Comparison of ENCODE assay signal across 9 cellular contexts in the genomic region with DNA sequence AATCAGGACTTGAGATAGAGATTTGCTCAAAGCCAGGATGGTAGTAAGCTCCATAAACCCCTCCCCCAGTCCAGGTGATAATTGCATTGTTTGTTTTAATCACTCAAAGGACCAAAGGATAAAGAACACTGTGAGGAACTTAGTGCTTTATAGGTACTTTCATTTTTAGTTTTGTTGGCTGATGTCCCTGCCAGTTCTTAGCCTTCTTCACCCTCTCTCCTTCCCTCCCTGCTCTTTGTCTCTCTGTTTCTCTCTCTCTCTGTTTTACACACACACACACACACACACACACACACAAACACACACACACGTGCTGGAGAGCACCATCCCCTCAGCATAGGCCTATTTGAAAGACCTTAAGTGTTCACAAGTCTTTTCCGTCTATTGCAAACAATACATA. TPM values are rescaled to one million over a fixed set of nuclear protein-coding genes. Genes with fewer than 3 reads are reported as not detected.
A peak's percentile ranks its signal among the peaks of the same experiment; 100 is the strongest.
DNase-seq lines count a peak whose midpoint lies in the region; ATAC-seq and TF ChIP-seq lines count a peak whose summit lies in the region.
"Had no signal": no experiment of that assay in that cellular context is flagged by ENCODE, and none has a peak within 500 bp of the region (broad histone marks: within the 10 kb centered on the region; RNA-seq: fewer than 3 reads in every experiment).

No MANE protein-coding gene starts in this region.

- H3K27ac ChIP-seq in HL-60 (replicated peaks) (peak overlapping the region; percentile 85), osteoblast (ENCODE audit: low read depth, low read length) (no peak overlapping the region)

- peak overlapping the region; percentile 53 for H3K27ac Mint-ChIP-seq in T-helper 1 cell treated with Interleukin-12 subunit alpha and Interleukin-12 subunit beta and Interleukin-4 antibody, amounts not matched to agents 30 μg/mL and 1 μg/mL, for 36 hours
- H3K27ac Mint-ChIP-seq in brain = peak overlapping the region; percentile 11 to 80 (median 55)

- no peak for DNase-seq in T-helper 1 cell
- no peak for DNase-seq in HL-60 (ENCODE audit: low read depth in 1 of 2, low spot score in 1 of 2)
- DNase-seq in osteoblast (ENCODE audit: insufficient read length, low spot score, missing footprints) = no peak
- no peak for DNase-seq in head of caudate nucleus
- no peak for DNase-seq in NCI-H446 treated with DMSO at 0.1 percent for 48 hours (lab: John Stamatoyannopoulos, UW)

- H3K36me3 Mint-ChIP-seq in T-helper 1 cell treated with Interleukin-12 subunit alpha and Interleukin-12 subunit beta and Interleukin-4 antibody, amounts not matched to agents 30 μg/mL and 1 μg/mL, for 36 hours (ENCODE audit: low read depth) = peaks cover 14% of the 10 kb centered on the region
- H3K36me3 Mint-ChIP-seq in brain = peaks cover 9% of the 10 kb centered on the region

- H3K4me3 Mint-ChIP-seq in T-helper 1 cell treated with Interleukin-12 subunit alpha and Interleukin-12 subunit beta and Interleukin-4 antibody, amounts not matched to agents 30 μg/mL and 1 μg/mL, for 36 hours = peak overlapping the region; percentile 78
- H3K4me3 Mint-ChIP-seq in brain = peak overlapping the region in 4 of 5 experiments; percentile 61 to 89 (median 74)

- H3K79me2 ChIP-seq in osteoblast (ENCODE audit: insufficient read depth, low read length) = peaks cover 22% of the 10 kb centered on the region

- H4K20me1 ChIP-seq in osteoblast (ENCODE audit: insufficient read depth, low read length) = no peaks in the 10 kb centered on the region

- intact Hi-C loops in head of caudate nucleus (cut with DNase I) = no loop called here

- H3K36me3 ChIP-seq in osteoblast (ENCODE audit: insufficient read depth, low read length) = no peaks in the 10 kb centered on the region
- H3K36me3 ChIP-seq: HAP-1 had no signal

- H3K9me3 ChIP-seq in osteoblast (ENCODE audit: low read depth, low read length) = no peaks in the 10 kb centered on the region
- H3K9me3 ChIP-seq: HAP-1 had no signal

- peaks cover 70% of the 10 kb centered on the region for H3K4me1 Mint-ChIP-seq in T-helper 1 cell treated with Interleukin-12 subunit alpha and Interleukin-12 subunit beta and Interleukin-4 antibody, amounts not matched to agents 30 μg/mL and 1 μg/mL, for 36 hours (ENCODE audit: low read depth)
- H3K4me1 Mint-ChIP-seq in brain = peaks cover 85% of the 10 kb centered on the region

- no peak for ATAC-seq in HG02763 (IDR thresholded peaks at IDR 0.05; ENCODE audit: unreplicated experiment)

- H3K4me3 ChIP-seq in HL-60 (replicated peaks; ENCODE audit: insufficient read depth, low read length) = peak overlapping the region; percentile 19
- no peak overlapping the region for H3K4me3 ChIP-seq in osteoblast (ENCODE audit: insufficient read depth, low read length)
- H3K4me3 ChIP-seq: HAP-1 had no signal

- H3K4me1 ChIP-seq in osteoblast (ENCODE audit: insufficient read depth, low read length) = peaks cover 2% of the 10 kb centered on the region

- peaks cover 8% of the 10 kb centered on the region for H3K27me3 Mint-ChIP-seq in T-helper 1 cell treated with Interleukin-12 subunit alpha and Interleukin-12 subunit beta and Interleukin-4 antibody, amounts not matched to agents 30 μg/mL and 1 μg/mL, for 36 hours (ENCODE audit: low read depth)
- H3K27me3 Mint-ChIP-seq in brain = peaks cover 3% of the 10 kb centered on the region

- H2AFZ ChIP-seq in osteoblast (ENCODE audit: low read length) = no peak overlapping the region

- peak overlapping the region; percentile 25 for H3K4me2 ChIP-seq in osteoblast (ENCODE audit: insufficient read depth, low read length)

- H3K27me3 ChIP-seq in HL-60 (ENCODE audit: insufficient read depth, poor library complexity, severe bottlenecking) (no peaks in the 10 kb centered on the region), osteoblast (ENCODE audit: insufficient read depth, low read length) (no peaks in the 10 kb centered on the region)

- H3K9me3 Mint-ChIP-seq in T-helper 1 cell treated with Interleukin-12 subunit alpha and Interleukin-12 subunit beta and Interleukin-4 antibody, amounts not matched to agents 30 μg/mL and 1 μg/mL, for 36 hours = no peaks in the 10 kb centered on the region
- H3K9me3 Mint-ChIP-seq in brain = no peaks in the 10 kb centered on the region

- TF ChIP-seq CTCF in HL-60 (IDR thresholded peaks at IDR 0.05; ENCODE audit: insufficient read depth, low read length) = no peak
- no peak for TF ChIP-seq CTCF in brain (conservative IDR thresholded peaks at IDR 0.05)
- no peak for TF ChIP-seq CTCF in osteoblast (IDR thresholded peaks at IDR 0.05; ENCODE audit: extremely low read depth, low read depth, low read length)

RNA-seq across cellular contexts. Expression of gene FRY, which starts 5.2 kb away (rescaled TPM):
- polyA plus RNA-seq in brain (ENCODE audit: insufficient read depth, low read depth, low replicate concordance) = 19.4 TPM
- total RNA-seq in osteoblast = 8.3 and 12.3 TPM in 2 replicates
